ENCODE assay signal across 8 cellular contexts in the genomic region with DNA sequence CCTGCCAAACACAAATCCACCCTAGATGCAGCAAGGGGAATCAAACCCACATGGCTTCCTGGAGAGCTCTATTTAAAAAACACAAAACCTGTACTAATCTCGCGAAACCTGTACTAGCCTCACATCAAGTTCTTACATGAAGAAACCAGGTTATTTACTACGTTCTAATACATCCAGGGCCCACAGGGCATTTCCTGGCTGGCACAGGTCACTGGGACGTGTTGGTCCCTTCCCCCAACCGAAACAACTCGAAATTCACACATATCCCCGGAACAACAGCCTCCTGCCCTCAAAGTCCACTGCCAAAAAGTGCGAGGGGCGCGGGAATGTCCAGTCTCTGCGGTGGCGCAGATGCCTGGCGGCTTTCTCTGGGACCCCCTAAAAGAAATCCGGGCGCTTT. TPM values are rescaled to one million over a fixed set of nuclear protein-coding genes. Genes with fewer than 3 reads are reported as not detected.
A peak's percentile ranks its signal among the peaks of the same experiment; 100 is the strongest.
DNase-seq lines count a peak whose midpoint lies in the region; ATAC-seq and TF ChIP-seq lines count a peak whose summit lies in the region.

No MANE protein-coding gene starts in this region.

- peak overlapping the region; percentile 62 for H3K4me3 Mint-ChIP-seq in activated T-cell treated with anti-CD3 and anti-CD28 coated beads, Interleukin-2, amount 50 U/mL, for 4 hours

- H3K36me3 Mint-ChIP-seq in activated T-cell treated with anti-CD3 and anti-CD28 coated beads, Interleukin-2, amount 50 U/mL, for 4 hours (ENCODE audit: insufficient read depth): peaks cover 2% of the 10 kb centered on the region

- peaks cover 0 to 4% of the 10 kb centered on the region in 2 donors for H3K27me3 ChIP-seq in right lobe of liver
- no peaks in the 10 kb centered on the region for H3K27me3 ChIP-seq in thyroid gland

- no peak for TF ChIP-seq POLR2A in right lobe of liver (IDR thresholded peaks at IDR 0.05)
- no peak for TF ChIP-seq POLR2A in thyroid gland (IDR thresholded peaks at IDR 0.05)

- no peaks in the 10 kb centered on the region for H3K9me3 Mint-ChIP-seq in activated T-cell treated with anti-CD3 and anti-CD28 coated beads, Interleukin-2, amount 50 U/mL, for 4 hours

- TF ChIP-seq CTCF in astrocyte of the spinal cord (IDR thresholded peaks at IDR 0.05; ENCODE audit: low read depth, low read length) (no peak), right lobe of liver (IDR thresholded peaks at IDR 0.05) (no peak), thyroid gland (IDR thresholded peaks at IDR 0.05) (no peak)

- no peaks in the 10 kb centered on the region for H3K36me3 ChIP-seq in right lobe of liver
- no peaks in the 10 kb centered on the region for H3K36me3 ChIP-seq in thyroid gland

- H3K4me3 ChIP-seq in astrocyte of the spinal cord (ENCODE audit: low read depth, low read length) (peak overlapping the region; percentile 63), right lobe of liver (peak overlapping the region; percentile 16 to 38 (median 31)), thyroid gland (replicated peaks in 1 of 3) (peak overlapping the region; percentile 45 to 71 (median 45))

- WGBS in right lobe of liver (ENCODE audit: insufficient coverage, low coverage, low lambda C conversion rate, missing lambda C conversion rate): 4% methylated on average over 14 of the region's 15 CpGs
- WGBS in thyroid gland, 2 donors: 5 to 11% methylated on average over 11 to 15 of the region's 15 CpGs

- H3K27ac ChIP-seq in right lobe of liver (peak overlapping the region in 1 of 3 donors; percentile 22), thyroid gland (peak overlapping the region in 2 of 3 donors; percentile 68 to 78)

- H3K4me1 ChIP-seq in right lobe of liver (peaks cover 0 to 7% (median 0%) of the 10 kb centered on the region in 4 donors), thyroid gland (peaks cover 16 to 17% of the 10 kb centered on the region in 2 donors)

- DNase-seq in activated T-cell treated with anti-CD3 and anti-CD28 coated beads, Interleukin-2, amount 50 U/mL, for 4 hours: no peak
- DNase-seq in activated T-cell treated with anti-CD3 and anti-CD28 coated beads for 4 hours (no peak), astrocyte of the spinal cord (ENCODE audit: low read depth, low spot score) (no peak), right lobe of liver (no peak), thyroid gland (peak; percentile 26 to 38), NCI-H524 (lab: John Stamatoyannopoulos, UW) (no peak)

- ATAC-seq in activated T-cell treated with anti-CD3 and anti-CD28 coated beads, Interleukin-2, amount 50 U/mL, for 4 hours: no peak
- ATAC-seq in right lobe of liver (no peak), GM18873 (IDR thresholded peaks at IDR 0.05; ENCODE audit: low FRiP score, unreplicated experiment) (no peak), GM18870 (IDR thresholded peaks at IDR 0.05; ENCODE audit: unreplicated experiment) (no peak)

- intact Hi-C loops in right lobe of liver (cut with DNase I) (no loop called here), thyroid gland (cut with DNase I) (no loop called here)

- H3K9me3 ChIP-seq in right lobe of liver (no peaks in the 10 kb centered on the region), thyroid gland (no peaks in the 10 kb centered on the region)

- in situ Hi-C loops in astrocyte of the spinal cord (cut with HindIII; ENCODE audit: low sequenced_read_pairs): no loop called here

- H3K4me1 Mint-ChIP-seq in activated T-cell treated with anti-CD3 and anti-CD28 coated beads, Interleukin-2, amount 50 U/mL, for 4 hours (ENCODE audit: low read depth): peaks cover 10% of the 10 kb centered on the region

- H3K27me3 Mint-ChIP-seq in activated T-cell treated with anti-CD3 and anti-CD28 coated beads, Interleukin-2, amount 50 U/mL, for 4 hours (ENCODE audit: low read depth): peaks cover 53% of the 10 kb centered on the region

RNA-seq across cellular contexts. Expression of a gene that starts 1.0 kb away (rescaled TPM):
- total RNA-seq in activated T-cell treated with anti-CD3 and anti-CD28 coated beads, Interleukin-2, amount 50 U/mL, for 4 hours: 1 to 10 TPM in 2 of 3 donors, under 1 TPM in 1; 0.63 to 2.3 (median 1.0) TPM
- total RNA-seq in right lobe of liver: 1 to 10 TPM in 1 of 6 experiments, under 1 TPM in 5; 0.31 to 2.7 (median 0.83) TPM
- 10 to 100 TPM; 14.7 to 35.9 (median 24.2) TPM for total RNA-seq in thyroid gland

Comparison
In these comparisons a context has a peak if more than half of its experiments do, and no peak if none do; other contexts are left out.
1. DNase-seq: peak in thyroid gland (2 of 2); none in activated T-cell treated with anti-CD3 and anti-CD28 coated beads, Interleukin-2, amount 50 U/mL, for 4 hours (single experiment), activated T-cell treated with anti-CD3 and anti-CD28 coated beads for 4 hours (single experiment), astrocyte of the spinal cord (single experiment), right lobe of liver (0 of 3) and NCI-H524 (0 of 2).
2. RNA of a gene that starts 1.0 kb away (total RNA-seq): 14.7 to 35.9 TPM in thyroid gland; 0.63 to 2.3 TPM in activated T-cell treated with anti-CD3 and anti-CD28 coated beads, Interleukin-2, amount 50 U/mL, for 4 hours and 0.31 to 2.7 TPM in right lobe of liver; every median in the first group is over 4 times any median in the second.
3. Peak in every context shown above with its lines, with median percentiles within 50 percentile points of each other: H3K4me3 ChIP-seq.